In the genomic region with DNA sequence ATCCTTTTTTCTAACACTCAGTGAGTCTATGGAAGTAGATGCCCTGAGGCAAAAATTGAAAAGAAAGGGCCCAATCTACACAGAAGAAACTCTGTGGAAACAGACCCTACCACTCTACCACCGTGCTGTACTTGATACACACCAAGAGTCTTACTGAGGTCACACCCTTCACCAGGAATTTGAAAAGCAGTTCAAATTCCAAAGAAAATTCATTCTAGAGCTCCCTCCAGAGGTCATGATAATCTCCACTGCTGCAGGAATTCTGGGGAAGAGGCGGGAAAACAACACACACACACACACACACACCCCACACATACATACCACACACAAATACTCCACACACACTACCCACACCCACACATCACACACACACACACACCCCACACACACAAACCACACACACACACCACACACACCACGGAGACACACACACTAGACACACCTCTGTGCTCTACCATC, we compare ENCODE assay signal across 1 cellular context.
TF ChIP-seq lines count a peak whose summit lies in the region.

No MANE protein-coding gene starts in this region.

TF ChIP-seq in H1, 55 proteins besides CTCF, POLR2A, EP300 and RAD21 (continued from another document):
- TF ChIP-seq, protein P1, sequence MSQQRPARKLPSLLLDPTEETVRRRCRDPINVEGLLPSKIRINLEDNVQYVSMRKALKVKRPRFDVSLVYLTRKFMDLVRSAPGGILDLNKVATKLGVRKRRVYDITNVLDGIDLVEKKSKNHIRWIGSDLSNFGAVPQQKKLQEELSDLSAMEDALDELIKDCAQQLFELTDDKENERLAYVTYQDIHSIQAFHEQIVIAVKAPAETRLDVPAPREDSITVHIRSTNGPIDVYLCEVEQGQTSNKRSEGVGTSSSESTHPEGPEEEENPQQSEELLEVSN (IDR thresholded peaks at IDR 0.05): peak; percentile 91
- TF ChIP-seq JUND (IDR thresholded peaks at IDR 0.05; ENCODE audit: low read length) (no peak), BCL11A (IDR thresholded peaks at IDR 0.05; ENCODE audit: low read depth in 2 of 2, low read length in 2 of 2) (no peak)
